Comparison of ENCODE assay signal across 14 cellular contexts in the genomic region with DNA sequence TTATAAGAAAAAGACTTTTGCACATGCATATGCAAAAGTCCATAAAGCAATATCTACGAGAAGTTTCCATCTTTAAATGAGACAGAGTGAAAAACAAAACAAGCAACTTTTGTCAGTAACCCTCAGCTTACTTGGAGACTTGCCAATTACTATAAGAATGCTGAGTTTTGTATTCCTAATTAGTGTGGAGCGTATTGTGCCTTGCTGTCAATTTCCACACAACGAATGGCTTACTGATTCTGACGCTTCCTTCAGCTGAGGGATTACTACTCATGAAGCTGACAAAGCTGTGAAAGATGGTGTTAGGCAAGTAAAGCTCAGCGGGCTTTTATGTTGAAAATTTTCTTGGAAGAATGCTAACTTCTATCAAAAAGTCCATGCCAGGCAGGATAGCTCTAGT.
"Had no signal": no experiment of that assay in that cellular context is flagged by ENCODE, and none has a peak within 500 bp of the region (broad histone marks: within the 10 kb centered on the region; RNA-seq: fewer than 3 reads in every experiment).

No MANE protein-coding gene starts in this region.

- H3K27ac ChIP-seq: brain microvascular endothelial cell, foreskin keratinocyte, neutrophil, vagina had no signal

- H3K4me3 ChIP-seq: heart left ventricle, vagina had no signal

- H3K27me3 ChIP-seq: brain microvascular endothelial cell, foreskin keratinocyte, heart left ventricle, neutrophil, vagina had no signal

- H3K9me3 ChIP-seq: heart left ventricle, neutrophil, vagina had no signal

- H3K36me3 ChIP-seq: brain microvascular endothelial cell, heart left ventricle, neutrophil, vagina had no signal

- H3K4me1 ChIP-seq: foreskin keratinocyte, vagina had no signal

- DNase-seq: activated CD4-positive, alpha-beta T cell treated with anti-CD3 and anti-CD28 coated beads, Interleukin-2, amount 50 U/mL, for 48 hours; activated gamma-delta T cell; activated T-cell treated with anti-CD3 and anti-CD28 coated beads, Interleukin-2, amount 50 U/mL, for 48 hours; brain microvascular endothelial cell; cerebellar nuclear complex; endodermal cell; foreskin keratinocyte; heart left ventricle; islet precursor cell; left ventricle myocardium superior; stimulated activated CD4-positive, alpha-beta T cell treated with anti-CD3 and anti-CD28 coated beads, Interleukin-12 subunit alpha, Interleukin-12 subunit beta, amount 100 ng/mL, for 4 hours; stimulated activated naive CD8-positive, alpha-beta T cell treated with anti-CD3 and anti-CD28 coated beads, Interleukin-15, Interleukin-2, amounts not matched to agents 100 U/mL and 50 U/mL, for 24 hours had no signal
